In genomic region chr2:175166216-175166824, GRCh38 we compare ENCODE assay signal across 9 cellular contexts. TPM values are rescaled to one million over a fixed set of nuclear protein-coding genes. Genes with fewer than 3 reads are reported as not detected.
DNase-seq lines count a peak whose midpoint lies in the region; ATAC-seq and TF ChIP-seq lines count a peak whose summit lies in the region.
"Had no signal": no experiment of that assay in that cellular context is flagged by ENCODE, and none has a peak within 500 bp of the region (broad histone marks: within the 10 kb centered on the region; RNA-seq: fewer than 3 reads in every experiment).

No MANE protein-coding gene starts in this region.

- peak overlapping the region in 4 of 5 donors; percentile 39 to 99 (median 92) for H3K9ac ChIP-seq in subcutaneous abdominal adipose tissue (ENCODE audit: low read length in 5 of 5)

- no peaks in the 10 kb centered on the region for H3K27me3 Mint-ChIP-seq in activated T-cell treated with anti-CD3 and anti-CD28 coated beads, Interleukin-2, amount 50 U/mL, for 72 hours (ENCODE audit: low read depth)

- H3K27ac Mint-ChIP-seq in activated T-cell treated with anti-CD3 and anti-CD28 coated beads, Interleukin-2, amount 50 U/mL, for 72 hours: peak overlapping the region; percentile 98

- H3K36me3 Mint-ChIP-seq in activated T-cell treated with anti-CD3 and anti-CD28 coated beads, Interleukin-2, amount 50 U/mL, for 72 hours (ENCODE audit: insufficient read depth in 2 of 2): peaks cover 7 to 8% of the 10 kb centered on the region in 2 donors

- no peak for ATAC-seq in activated T-cell treated with anti-CD3 and anti-CD28 coated beads, Interleukin-2, amount 50 U/mL, for 72 hours (replicated peaks in 1 of 2)
- ATAC-seq in GM19395 (IDR thresholded peaks at IDR 0.05; ENCODE audit: unreplicated experiment): no peak

- H3K9me3 Mint-ChIP-seq in activated T-cell treated with anti-CD3 and anti-CD28 coated beads, Interleukin-2, amount 50 U/mL, for 72 hours: no peaks in the 10 kb centered on the region

- TF ChIP-seq CTCF in WI38 (IDR thresholded peaks at IDR 0.05; ENCODE audit: low read depth, low read length): no peak

- no peaks in the 10 kb centered on the region for H3K27me3 ChIP-seq in subcutaneous abdominal adipose tissue (ENCODE audit: control insufficient read depth in 5 of 5, insufficient read depth in 4 of 5, low read length in 5 of 5)

- no peaks in the 10 kb centered on the region for H3K36me3 ChIP-seq in subcutaneous abdominal adipose tissue (ENCODE audit: control insufficient read depth in 5 of 5, insufficient read depth in 5 of 5, low read length in 5 of 5)

- no peak for DNase-seq in activated T-cell treated with anti-CD3 and anti-CD28 coated beads, Interleukin-2, amount 50 U/mL, for 72 hours
- DNase-seq in activated T-cell treated with anti-CD3 and anti-CD28 coated beads, Interleukin-2, amount 50 U/mL, for 48 hours: no peak
- no peak for DNase-seq in H4 (ENCODE audit: low spot score)
- no peak for DNase-seq in HuH-7.5 (ENCODE audit: low spot score)
- DNase-seq: COR-L47 had no signal

- H3K27ac ChIP-seq in subcutaneous abdominal adipose tissue (ENCODE audit: low read depth, low read length): peak overlapping the region; percentile 99

- H3K4me1 ChIP-seq in subcutaneous abdominal adipose tissue (ENCODE audit: control insufficient read depth in 5 of 5, insufficient read depth in 5 of 5, low read length in 5 of 5): peaks cover 3 to 23% (median 20%) of the 10 kb centered on the region in 5 donors

- H3K4me3 ChIP-seq in WI38 (ENCODE audit: low read depth, low read length) (peak overlapping the region; percentile 84), iPS-11a (ENCODE audit: low read depth, low read length) (peak overlapping the region; percentile 100), subcutaneous abdominal adipose tissue (ENCODE audit: low read depth in 1 of 5, low read length in 5 of 5) (peak overlapping the region in 3 of 5 donors; percentile 98 to 100 (median 100))

- no peaks in the 10 kb centered on the region for H3K9me3 ChIP-seq in subcutaneous abdominal adipose tissue (ENCODE audit: control insufficient read depth in 5 of 5, low read length in 5 of 5)

- H3K4me1 Mint-ChIP-seq in activated T-cell treated with anti-CD3 and anti-CD28 coated beads, Interleukin-2, amount 50 U/mL, for 72 hours (ENCODE audit: low read depth): peaks cover 63% of the 10 kb centered on the region

- H3K4me3 Mint-ChIP-seq in activated T-cell treated with anti-CD3 and anti-CD28 coated beads, Interleukin-2, amount 50 U/mL, for 72 hours: peak overlapping the region; percentile 98 to 99

RNA-seq across cellular contexts. Expression of gene ATF2, which starts 1.7 kb away (rescaled TPM):
- total RNA-seq in activated T-cell treated with anti-CD3 and anti-CD28 coated beads, Interleukin-2, amount 50 U/mL, for 72 hours: 10 to 100 TPM; 65.8 to 67.0 TPM
- 25.2 and 30.0 TPM in 2 replicates for total RNA-seq in H4 (2014; rRNA removed; shearing (Covaris generic))

RNA-seq across cellular contexts. Expression of gene ATP5MC3, which starts 15.2 kb away (rescaled TPM):
- total RNA-seq in activated T-cell treated with anti-CD3 and anti-CD28 coated beads, Interleukin-2, amount 50 U/mL, for 72 hours: 100 to 1,000 TPM; 186 to 210 TPM
- total RNA-seq in H4 (2014; rRNA removed; shearing (Covaris generic)): 230 and 264 TPM in 2 replicates
